In the genomic region with DNA sequence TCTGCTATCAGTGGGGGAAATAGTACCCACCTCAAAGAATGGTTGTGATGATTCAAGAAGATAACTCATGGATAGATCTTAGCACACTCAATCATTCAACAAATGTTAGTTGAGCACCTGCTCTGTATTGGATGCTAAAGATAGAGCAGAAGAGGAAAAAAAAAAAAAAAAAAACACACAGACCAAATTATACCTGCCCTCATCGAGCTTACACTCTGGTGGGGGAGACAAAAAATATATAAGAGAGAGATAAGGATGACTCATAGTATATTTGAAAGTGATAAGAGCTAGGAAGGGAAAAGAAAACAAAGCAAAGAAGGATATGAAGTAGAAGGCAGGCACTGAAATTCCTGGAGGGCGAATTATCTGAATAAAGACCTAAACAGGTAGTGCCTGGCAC, we compare ENCODE assay signal across 40 cellular contexts.
"Had no signal": no experiment of that assay in that cellular context is flagged by ENCODE, and none has a peak within 500 bp of the region (broad histone marks: within the 10 kb centered on the region; RNA-seq: fewer than 3 reads in every experiment).

No MANE protein-coding gene starts in this region.

- H3K4me1 ChIP-seq: adrenal gland, ascending aorta, body of pancreas, breast epithelium had no signal

- H3K36me3 Mint-ChIP-seq: activated naive CD4-positive, alpha-beta T cell treated with anti-CD3 and anti-CD28 coated beads, Interleukin-2, amount 50 U/mL, for 72 hours; activated naive CD8-positive, alpha-beta T cell; brain had no signal

- H3K36me3 ChIP-seq: adrenal gland, ascending aorta, brain microvascular endothelial cell, breast epithelium, cardiac muscle cell had no signal

- H3K4me3 ChIP-seq: adrenal gland, ascending aorta, body of pancreas, breast epithelium, cardiac muscle cell had no signal

- H3K27me3 ChIP-seq: adrenal gland, ascending aorta, body of pancreas, brain microvascular endothelial cell, breast epithelium had no signal

- H3K4me1 Mint-ChIP-seq: activated T-helper 17 cell treated with anti-CD3 and anti-CD28 coated beads, Interleukin-2, amount 50 U/mL, for 72 hours; brain; central memory CD8-positive, alpha-beta T cell had no signal

- H3K27ac ChIP-seq: adrenal gland, ascending aorta, body of pancreas, brain microvascular endothelial cell, breast epithelium, cardiac muscle cell had no signal

- ATAC-seq: activated naive CD4-positive, alpha-beta T cell treated with anti-CD3 and anti-CD28 coated beads, Interleukin-2, amount 50 U/mL, for 72 hours; activated naive CD8-positive, alpha-beta T cell treated with anti-CD3 and anti-CD28 coated beads, Interleukin-2, amount 50 U/mL, for 24 hours; activated T-cell treated with anti-CD3 and anti-CD28 coated beads, Interleukin-2, amount 50 U/mL, for 4 hours; activated T-cell treated with anti-CD3 and anti-CD28 coated beads, Interleukin-2, amount 50 U/mL, for 72 hours; activated T-helper 17 cell treated with anti-CD3 and anti-CD28 coated beads, Interleukin-2, amount 50 U/mL, for 72 hours; body of pancreas had no signal

- FAIRE-seq: astrocyte, bronchial epithelial cell had no signal

- DNase-seq: activated effector memory CD4-positive, alpha-beta T cell treated with anti-CD3 and anti-CD28 coated beads, Interleukin-2, amount 50 U/mL, for 16 hours; activated effector memory CD4-positive, alpha-beta T cell treated with Interleukin-2 at 50 U/mL for 16 hours; activated gamma-delta T cell; activated gamma-delta T cell treated with Interleukin-2 at 50 U/mL for 16 hours; activated naive CD4-positive, alpha-beta T cell; activated naive CD4-positive, alpha-beta T cell treated with anti-CD3 and anti-CD28 coated beads for 36 hours; activated naive CD4-positive, alpha-beta T cell treated with anti-CD3 and anti-CD28 coated beads, Interleukin-2, amount 10 ng/mL, durations not matched to agents 7 days and 5 days; activated naive CD4-positive, alpha-beta T cell treated with anti-CD3 and anti-CD28 coated beads, Interleukin-2, amount 50 U/mL, for 16 hours; activated naive CD4-positive, alpha-beta T cell treated with Interleukin-2 at 50 U/mL for 16 hours; activated naive CD8-positive, alpha-beta T cell treated with anti-CD3 and anti-CD28 coated beads for 36 hours; activated naive CD8-positive, alpha-beta T cell treated with anti-CD3 and anti-CD28 coated beads, Interleukin-2, amount 10 ng/mL, durations not matched to agents 7 days and 5 days; activated naive CD8-positive, alpha-beta T cell treated with anti-CD3 and anti-CD28 coated beads, Interleukin-2, amount 50 U/mL, for 24 hours; activated T-cell treated with anti-CD3 and anti-CD28 coated beads, Interleukin-2, amount 50 U/mL, for 1 hour; activated T-cell treated with anti-CD3 and anti-CD28 coated beads, Interleukin-2, amount 50 U/mL, for 24 hours; activated T-cell treated with anti-CD3 and anti-CD28 coated beads, Interleukin-2, amount 50 U/mL, for 4 hours; activated T-cell treated with anti-CD3 and anti-CD28 coated beads, Interleukin-2, amount 50 U/mL, for 48 hours; activated T-cell treated with anti-CD3 and anti-CD28 coated beads, Interleukin-2, amount 50 U/mL, for 72 hours; adrenal gland; amniotic stem cell; amygdala; anterior cingulate cortex; aorta; body of pancreas; brain microvascular endothelial cell; caudate nucleus; central memory CD4-positive, alpha-beta T cell; cerebellar nuclear complex had no signal

- H3K9me3 Mint-ChIP-seq: activated naive CD4-positive, alpha-beta T cell treated with anti-CD3 and anti-CD28 coated beads for 36 hours; activated naive CD4-positive, alpha-beta T cell treated with anti-CD3 and anti-CD28 coated beads, Interleukin-2, amount 10 ng/mL, durations not matched to agents 7 days and 5 days; activated naive CD4-positive, alpha-beta T cell treated with anti-CD3 and anti-CD28 coated beads, Interleukin-2, amount 50 U/mL, for 24 hours; activated naive CD4-positive, alpha-beta T cell treated with anti-CD3 and anti-CD28 coated beads, Interleukin-2, amount 50 U/mL, for 72 hours; activated naive CD8-positive, alpha-beta T cell treated with anti-CD3 and anti-CD28 coated beads, Interleukin-2, amount 10 ng/mL, durations not matched to agents 7 days and 5 days; activated T-cell treated with anti-CD3 and anti-CD28 coated beads, Interleukin-2, amount 50 U/mL, for 24 hours; activated T-cell treated with anti-CD3 and anti-CD28 coated beads, Interleukin-2, amount 50 U/mL, for 4 hours; activated T-helper 17 cell treated with anti-CD3 and anti-CD28 coated beads, Interleukin-2, amount 50 U/mL, for 72 hours; central memory CD8-positive, alpha-beta T cell had no signal

- H3K27ac Mint-ChIP-seq: activated naive CD4-positive, alpha-beta T cell treated with anti-CD3 and anti-CD28 coated beads for 36 hours; activated naive CD4-positive, alpha-beta T cell treated with anti-CD3 and anti-CD28 coated beads, Interleukin-2, amount 10 ng/mL, durations not matched to agents 7 days and 5 days; activated naive CD4-positive, alpha-beta T cell treated with anti-CD3 and anti-CD28 coated beads, Interleukin-2, amount 50 U/mL, for 24 hours; activated naive CD4-positive, alpha-beta T cell treated with anti-CD3 and anti-CD28 coated beads, Interleukin-2, amount 50 U/mL, for 72 hours; activated naive CD8-positive, alpha-beta T cell; activated naive CD8-positive, alpha-beta T cell treated with anti-CD3 and anti-CD28 coated beads for 36 hours; activated naive CD8-positive, alpha-beta T cell treated with anti-CD3 and anti-CD28 coated beads, Interleukin-2, amount 10 ng/mL, durations not matched to agents 7 days and 5 days; activated naive CD8-positive, alpha-beta T cell treated with anti-CD3 and anti-CD28 coated beads, Interleukin-2, amount 50 U/mL, for 24 hours; activated T-cell treated with anti-CD3 and anti-CD28 coated beads, Interleukin-2, amount 50 U/mL, for 24 hours; activated T-cell treated with anti-CD3 and anti-CD28 coated beads, Interleukin-2, amount 50 U/mL, for 72 hours; activated T-helper 1 cell treated with anti-CD3 and anti-CD28 coated beads, Interleukin-12 subunit alpha, Interleukin-12 subunit beta, Interleukin-2, Interleukin-4 antibody, amounts not matched to agents 30 ng/mL and 10 ng/mL and 1 ng/mL, durations not matched to agents 14 hours and 24 hours and 36 hours; activated T-helper 17 cell treated with anti-CD3 and anti-CD28 coated beads, Interleukin-2, amount 50 U/mL, for 72 hours; activated T-helper 2 cell treated with anti-CD3 and anti-CD28 coated beads, Interferon-gamma antibody, Interleukin-2, Interleukin-4, amounts not matched to agents 10 μg/mL and 5 μg/mL and 100 μg/mL, durations not matched to agents 14 hours and 24 hours and 36 hours; brain had no signal

- H3K9me3 ChIP-seq: adrenal gland, ascending aorta, body of pancreas, breast epithelium had no signal

- H3K27me3 Mint-ChIP-seq: activated naive CD4-positive, alpha-beta T cell treated with anti-CD3 and anti-CD28 coated beads, Interleukin-2, amount 50 U/mL, for 24 hours; central memory CD8-positive, alpha-beta T cell had no signal

- H3K4me3 Mint-ChIP-seq: activated naive CD4-positive, alpha-beta T cell treated with anti-CD3 and anti-CD28 coated beads for 36 hours; activated naive CD4-positive, alpha-beta T cell treated with anti-CD3 and anti-CD28 coated beads, Interleukin-2, amount 10 ng/mL, durations not matched to agents 7 days and 5 days; activated naive CD4-positive, alpha-beta T cell treated with anti-CD3 and anti-CD28 coated beads, Interleukin-2, amount 50 U/mL, for 24 hours; activated naive CD8-positive, alpha-beta T cell; activated naive CD8-positive, alpha-beta T cell treated with anti-CD3 and anti-CD28 coated beads for 36 hours; activated naive CD8-positive, alpha-beta T cell treated with anti-CD3 and anti-CD28 coated beads, Interleukin-2, amount 10 ng/mL, durations not matched to agents 7 days and 5 days; activated naive CD8-positive, alpha-beta T cell treated with anti-CD3 and anti-CD28 coated beads, Interleukin-2, amount 50 U/mL, for 24 hours; activated T-cell treated with anti-CD3 and anti-CD28 coated beads, Interleukin-2, amount 50 U/mL, for 24 hours; activated T-cell treated with anti-CD3 and anti-CD28 coated beads, Interleukin-2, amount 50 U/mL, for 4 hours; activated T-cell treated with anti-CD3 and anti-CD28 coated beads, Interleukin-2, amount 50 U/mL, for 72 hours; activated T-helper 1 cell treated with anti-CD3 and anti-CD28 coated beads, Interleukin-12 subunit alpha, Interleukin-12 subunit beta, Interleukin-2, Interleukin-4 antibody, amounts not matched to agents 30 ng/mL and 10 ng/mL and 1 ng/mL, durations not matched to agents 14 hours and 24 hours and 36 hours; activated T-helper 17 cell treated with anti-CD3 and anti-CD28 coated beads, Interleukin-2, amount 50 U/mL, for 72 hours; brain; central memory CD8-positive, alpha-beta T cell had no signal
